22 cellular contexts compared by ENCODE assay signal in genomic region chrX:43277879-43278278, GRCh38.
"Had no signal": no experiment of that assay in that cellular context is flagged by ENCODE, and none has a peak within 500 bp of the region (broad histone marks: within the 10 kb centered on the region; RNA-seq: fewer than 3 reads in every experiment).

No MANE protein-coding gene starts in this region.

- H3K27ac Mint-ChIP-seq: dendritic cell treated with granulocyte-macrophage colony-stimulating factor and Interleukin-4, amounts not matched to agents 40 ng/mL and 50 ng/mL, for 4 days; effector memory CD8-positive, alpha-beta T cell; endodermal cell had no signal

- ATAC-seq: effector memory CD8-positive, alpha-beta T cell; esophagus mucosa; foreskin keratinocyte; gastrocnemius medialis; gastroesophageal sphincter; heart left ventricle; heart right ventricle had no signal

- H3K4me3 Mint-ChIP-seq: dendritic cell treated with granulocyte-macrophage colony-stimulating factor and Interleukin-4, amounts not matched to agents 40 ng/mL and 50 ng/mL, for 4 days; effector memory CD8-positive, alpha-beta T cell; endodermal cell had no signal

- H3K9me3 Mint-ChIP-seq: effector memory CD8-positive, alpha-beta T cell had no signal

- H3K27me3 Mint-ChIP-seq: dendritic cell treated with granulocyte-macrophage colony-stimulating factor and Interleukin-4, amounts not matched to agents 40 ng/mL and 50 ng/mL, for 4 days; effector memory CD8-positive, alpha-beta T cell had no signal

- H3K4me1 Mint-ChIP-seq: endodermal cell had no signal

- DNase-seq: colonic mucosa; cortex of kidney; dermis blood vessel endothelial cell; dorsolateral prefrontal cortex; effector CD4-positive, alpha-beta T cell; effector CD8-positive, alpha-beta T cell; effector memory CD4-positive, alpha-beta T cell; effector memory CD8-positive, alpha-beta T cell; endodermal cell; erythroblast; esophagus squamous epithelium; foreskin fibroblast; foreskin keratinocyte; foreskin melanocyte; gastrocnemius medialis; glutamatergic neuron; head of caudate nucleus; heart left ventricle; heart right ventricle had no signal
